10 cellular contexts compared by ENCODE assay signal in genomic region chr12:97556201-97556824, GRCh38.
DNase-seq lines count a peak whose midpoint lies in the region; ATAC-seq, FAIRE-seq and TF ChIP-seq lines count a peak whose summit lies in the region.
"Had no signal": no experiment of that assay in that cellular context is flagged by ENCODE, and none has a peak within 500 bp of the region (broad histone marks: within the 10 kb centered on the region; RNA-seq: fewer than 3 reads in every experiment).

No MANE protein-coding gene starts in this region.

- H3K4me1 ChIP-seq in DOHH2 (ENCODE audit: control insufficient read depth, low read length): peaks cover 50% of the 10 kb centered on the region
- no peaks in the 10 kb centered on the region for H3K4me1 ChIP-seq in HAP-1

- H3K4me3 Mint-ChIP-seq in nephron progenitor cell: peak overlapping the region; percentile 54
- H3K4me3 Mint-ChIP-seq in activated CD4-positive, alpha-beta memory T cell treated with anti-CD3 and anti-CD28 coated beads for 36 hours: no peak overlapping the region
- H3K4me3 Mint-ChIP-seq: activated CD8-positive, alpha-beta memory T cell treated with anti-CD3 and anti-CD28 coated beads, Interleukin-2, amount 10 ng/mL, durations not matched to agents 7 days and 5 days had no signal

- FAIRE-seq in endometrium (lab: Jason Lieb, UNC): peak; percentile 33

- peaks cover 3% of the 10 kb centered on the region; the same call in 1 of the 2 replicates for H3F3A ChIP-seq in DOHH2 (ENCODE audit: control insufficient read depth, insufficient read depth)

- no peaks in the 10 kb centered on the region for H4K20me1 ChIP-seq in DOHH2 (ENCODE audit: control insufficient read depth, insufficient read depth, low read depth, low read length)

- H3K9me3 ChIP-seq in DOHH2 (ENCODE audit: control insufficient read depth, insufficient read depth, low read length) (no peaks in the 10 kb centered on the region), HAP-1 (no peaks in the 10 kb centered on the region)

- in situ Hi-C loops in HAP-1 (cut with MboI; ENCODE audit: low sequenced_read_pairs): no loop called here

- no peaks in the 10 kb centered on the region for H3K36me3 Mint-ChIP-seq in nephron progenitor cell (ENCODE audit: low read depth)
- no peaks in the 10 kb centered on the region for H3K36me3 Mint-ChIP-seq in activated CD4-positive, alpha-beta memory T cell treated with anti-CD3 and anti-CD28 coated beads for 36 hours
- H3K36me3 Mint-ChIP-seq: activated CD8-positive, alpha-beta memory T cell treated with anti-CD3 and anti-CD28 coated beads, Interleukin-2, amount 10 ng/mL, durations not matched to agents 7 days and 5 days had no signal

- H3K79me2 ChIP-seq in DOHH2 (ENCODE audit: control insufficient read depth, low read length): no peaks in the 10 kb centered on the region

- TF ChIP-seq CTCF in DOHH2 (IDR thresholded peaks at IDR 0.05; ENCODE audit: low read depth, low read length, poor library complexity, severe bottlenecking) (no peak), nephron progenitor cell (IDR thresholded peaks at IDR 0.05) (no peak)

- no peaks in the 10 kb centered on the region for H3K36me3 ChIP-seq in DOHH2 (ENCODE audit: control insufficient read depth, low read length)
- H3K36me3 ChIP-seq in HAP-1 (replicated peaks): no peaks in the 10 kb centered on the region

- no peaks in the 10 kb centered on the region for H3K9me3 Mint-ChIP-seq in nephron progenitor cell
- H3K9me3 Mint-ChIP-seq in activated CD4-positive, alpha-beta memory T cell treated with anti-CD3 and anti-CD28 coated beads for 36 hours: no peaks in the 10 kb centered on the region

- DNase-seq in NCI-H2029 treated with DMSO at 0.1 percent for 48 hours (lab: John Stamatoyannopoulos, UW) (peak; percentile 59), nephron progenitor cell (peak; percentile 36), HAP-1 (ENCODE audit: low spot score in 2 of 2) (no peak), NCI-H1436 (lab: John Stamatoyannopoulos, UW) (no peak)
- no peak for DNase-seq in activated CD4-positive, alpha-beta memory T cell treated with anti-CD3 and anti-CD28 coated beads for 36 hours
- DNase-seq: activated CD8-positive, alpha-beta memory T cell treated with anti-CD3 and anti-CD28 coated beads, Interleukin-2, amount 10 ng/mL, durations not matched to agents 7 days and 5 days; dorsolateral prefrontal cortex had no signal

- peak overlapping the region; percentile 95 for H3K27ac Mint-ChIP-seq in nephron progenitor cell
- no peak overlapping the region for H3K27ac Mint-ChIP-seq in activated CD4-positive, alpha-beta memory T cell treated with anti-CD3 and anti-CD28 coated beads for 36 hours
- H3K27ac Mint-ChIP-seq: activated CD8-positive, alpha-beta memory T cell treated with anti-CD3 and anti-CD28 coated beads, Interleukin-2, amount 10 ng/mL, durations not matched to agents 7 days and 5 days had no signal

- peaks cover 91% of the 10 kb centered on the region for H3K4me1 Mint-ChIP-seq in nephron progenitor cell
- no peaks in the 10 kb centered on the region for H3K4me1 Mint-ChIP-seq in activated CD4-positive, alpha-beta memory T cell treated with anti-CD3 and anti-CD28 coated beads for 36 hours (ENCODE audit: low read depth)
- H3K4me1 Mint-ChIP-seq: activated CD8-positive, alpha-beta memory T cell treated with anti-CD3 and anti-CD28 coated beads, Interleukin-2, amount 10 ng/mL, durations not matched to agents 7 days and 5 days had no signal

- no peak for ATAC-seq in HG02973 (IDR thresholded peaks at IDR 0.05; ENCODE audit: unreplicated experiment)
- ATAC-seq: activated CD8-positive, alpha-beta memory T cell treated with anti-CD3 and anti-CD28 coated beads, Interleukin-2, amount 10 ng/mL, durations not matched to agents 7 days and 5 days had no signal

- peak overlapping the region; percentile 71 for H3K27ac ChIP-seq in DOHH2 (ENCODE audit: low read depth, low read length)
- H3K27ac ChIP-seq: dorsolateral prefrontal cortex had no signal

- H3K9me2 ChIP-seq in DOHH2 (replicated peaks; ENCODE audit: control insufficient read depth, low read length): no peaks in the 10 kb centered on the region

- H3K4me2 ChIP-seq in DOHH2 (ENCODE audit: low read length): peak overlapping the region; percentile 74

- H3K27me3 ChIP-seq in DOHH2 (ENCODE audit: control insufficient read depth, low read length) (no peaks in the 10 kb centered on the region), HAP-1 (ENCODE audit: low read depth) (peaks cover 12% of the 10 kb centered on the region)

- no peaks in the 10 kb centered on the region for H3K27me3 Mint-ChIP-seq in nephron progenitor cell (ENCODE audit: low read depth, poor library complexity)
- peaks cover 1% of the 10 kb centered on the region for H3K27me3 Mint-ChIP-seq in activated CD4-positive, alpha-beta memory T cell treated with anti-CD3 and anti-CD28 coated beads for 36 hours
- H3K27me3 Mint-ChIP-seq: activated CD8-positive, alpha-beta memory T cell treated with anti-CD3 and anti-CD28 coated beads, Interleukin-2, amount 10 ng/mL, durations not matched to agents 7 days and 5 days had no signal

- intact Hi-C loops in activated CD4-positive, alpha-beta memory T cell treated with anti-CD3 and anti-CD28 coated beads for 36 hours (cut with micrococcal nuclease): no loop called here

- POLR2A ChIA-PET in activated CD4-positive, alpha-beta memory T cell treated with anti-CD3 and anti-CD28 coated beads for 36 hours (lab: Charles Lee): no interaction called here

- CTCF ChIA-PET in activated CD4-positive, alpha-beta memory T cell treated with anti-CD3 and anti-CD28 coated beads for 36 hours (lab: Charles Lee): interaction anchor here (0.7 kb wide), 1 partner anchor 418 kb away, joined by 5 read pairs; no protein-coding TSS in a partner anchor

- peak overlapping the region; percentile 53 for H3K4me3 ChIP-seq in DOHH2 (ENCODE audit: low read length)
- no peak overlapping the region for H3K4me3 ChIP-seq in HAP-1
- H3K4me3 ChIP-seq: dorsolateral prefrontal cortex had no signal

Comparison
In these comparisons a context has a peak if more than half of its experiments do, and no peak if none do; other contexts are left out.
1. DNase-seq: peak in NCI-H2029 treated with DMSO at 0.1 percent for 48 hours (single experiment) and nephron progenitor cell (single experiment); none in activated CD4-positive, alpha-beta memory T cell treated with anti-CD3 and anti-CD28 coated beads for 36 hours (single experiment), HAP-1 (0 of 2) and NCI-H1436 (single experiment).